Comparison of ENCODE assay signal across 1 cellular context in the genomic region with DNA sequence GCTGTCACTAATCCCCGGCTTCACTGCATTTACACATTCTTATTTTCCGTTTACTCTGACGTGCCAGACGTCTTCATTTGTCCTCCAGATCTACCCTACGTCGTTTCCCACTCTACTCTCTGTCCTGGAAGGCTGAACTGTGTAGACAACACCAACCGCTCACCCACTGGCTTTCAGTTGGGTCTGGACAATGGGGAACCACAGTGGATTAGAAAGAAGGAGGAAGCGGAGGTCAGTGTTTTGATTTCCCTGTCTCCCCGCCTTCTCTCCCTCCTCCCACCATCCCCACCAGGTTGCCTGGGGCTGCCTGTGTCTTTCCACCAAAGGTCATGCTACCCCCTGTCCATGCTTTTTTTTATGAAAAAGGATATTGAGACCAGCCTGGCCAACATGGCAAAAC.
TF ChIP-seq lines count a peak whose summit lies in the region.

No MANE protein-coding gene starts in this region.

TF ChIP-seq in GM23338, 12 proteins besides CTCF, POLR2A, EP300 and RAD21 (continued from another document):
- TF ChIP-seq, protein P1, sequence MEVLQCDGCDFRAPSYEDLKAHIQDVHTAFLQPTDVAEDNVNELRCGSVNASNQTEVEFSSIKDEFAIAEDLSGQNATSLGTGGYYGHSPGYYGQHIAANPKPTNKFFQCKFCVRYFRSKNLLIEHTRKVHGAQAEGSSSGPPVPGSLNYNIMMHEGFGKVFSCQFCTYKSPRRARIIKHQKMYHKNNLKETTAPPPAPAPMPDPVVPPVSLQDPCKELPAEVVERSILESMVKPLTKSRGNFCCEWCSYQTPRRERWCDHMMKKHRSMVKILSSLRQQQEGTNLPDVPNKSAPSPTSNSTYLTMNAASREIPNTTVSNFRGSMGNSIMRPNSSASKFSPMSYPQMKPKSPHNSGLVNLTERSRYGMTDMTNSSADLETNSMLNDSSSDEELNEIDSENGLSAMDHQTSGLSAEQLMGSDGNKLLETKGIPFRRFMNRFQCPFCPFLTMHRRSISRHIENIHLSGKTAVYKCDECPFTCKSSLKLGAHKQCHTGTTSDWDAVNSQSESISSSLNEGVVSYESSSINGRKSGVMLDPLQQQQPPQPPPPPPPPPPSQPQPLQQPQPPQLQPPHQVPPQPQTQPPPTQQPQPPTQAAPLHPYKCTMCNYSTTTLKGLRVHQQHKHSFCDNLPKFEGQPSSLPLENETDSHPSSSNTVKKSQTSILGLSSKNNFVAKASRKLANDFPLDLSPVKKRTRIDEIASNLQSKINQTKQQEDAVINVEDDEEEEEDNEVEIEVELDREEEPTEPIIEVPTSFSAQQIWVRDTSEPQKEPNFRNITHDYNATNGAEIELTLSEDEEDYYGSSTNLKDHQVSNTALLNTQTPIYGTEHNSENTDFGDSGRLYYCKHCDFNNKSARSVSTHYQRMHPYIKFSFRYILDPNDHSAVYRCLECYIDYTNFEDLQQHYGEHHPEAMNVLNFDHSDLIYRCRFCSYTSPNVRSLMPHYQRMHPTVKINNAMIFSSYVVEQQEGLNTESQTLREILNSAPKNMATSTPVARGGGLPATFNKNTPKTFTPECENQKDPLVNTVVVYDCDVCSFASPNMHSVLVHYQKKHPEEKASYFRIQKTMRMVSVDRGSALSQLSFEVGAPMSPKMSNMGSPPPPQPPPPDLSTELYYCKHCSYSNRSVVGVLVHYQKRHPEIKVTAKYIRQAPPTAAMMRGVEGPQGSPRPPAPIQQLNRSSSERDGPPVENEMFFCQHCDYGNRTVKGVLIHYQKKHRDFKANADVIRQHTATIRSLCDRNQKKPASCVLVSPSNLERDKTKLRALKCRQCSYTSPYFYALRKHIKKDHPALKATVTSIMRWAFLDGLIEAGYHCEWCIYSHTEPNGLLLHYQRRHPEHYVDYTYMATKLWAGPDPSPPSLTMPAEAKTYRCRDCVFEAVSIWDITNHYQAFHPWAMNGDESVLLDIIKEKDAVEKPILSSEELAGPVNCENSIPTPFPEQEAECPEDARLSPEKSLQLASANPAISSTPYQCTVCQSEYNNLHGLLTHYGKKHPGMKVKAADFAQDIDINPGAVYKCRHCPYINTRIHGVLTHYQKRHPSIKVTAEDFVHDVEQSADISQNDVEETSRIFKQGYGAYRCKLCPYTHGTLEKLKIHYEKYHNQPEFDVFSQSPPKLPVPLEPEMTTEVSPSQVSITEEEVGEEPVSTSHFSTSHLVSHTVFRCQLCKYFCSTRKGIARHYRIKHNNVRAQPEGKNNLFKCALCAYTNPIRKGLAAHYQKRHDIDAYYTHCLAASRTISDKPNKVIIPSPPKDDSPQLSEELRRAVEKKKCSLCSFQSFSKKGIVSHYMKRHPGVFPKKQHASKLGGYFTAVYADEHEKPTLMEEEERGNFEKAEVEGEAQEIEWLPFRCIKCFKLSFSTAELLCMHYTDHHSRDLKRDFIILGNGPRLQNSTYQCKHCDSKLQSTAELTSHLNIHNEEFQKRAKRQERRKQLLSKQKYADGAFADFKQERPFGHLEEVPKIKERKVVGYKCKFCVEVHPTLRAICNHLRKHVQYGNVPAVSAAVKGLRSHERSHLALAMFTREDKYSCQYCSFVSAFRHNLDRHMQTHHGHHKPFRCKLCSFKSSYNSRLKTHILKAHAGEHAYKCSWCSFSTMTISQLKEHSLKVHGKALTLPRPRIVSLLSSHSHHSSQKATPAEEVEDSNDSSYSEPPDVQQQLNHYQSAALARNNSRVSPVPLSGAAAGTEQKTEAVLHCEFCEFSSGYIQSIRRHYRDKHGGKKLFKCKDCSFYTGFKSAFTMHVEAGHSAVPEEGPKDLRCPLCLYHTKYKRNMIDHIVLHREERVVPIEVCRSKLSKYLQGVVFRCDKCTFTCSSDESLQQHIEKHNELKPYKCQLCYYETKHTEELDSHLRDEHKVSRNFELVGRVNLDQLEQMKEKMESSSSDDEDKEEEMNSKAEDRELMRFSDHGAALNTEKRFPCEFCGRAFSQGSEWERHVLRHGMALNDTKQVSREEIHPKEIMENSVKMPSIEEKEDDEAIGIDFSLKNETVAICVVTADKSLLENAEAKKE (CRISPR knock-in tag; IDR thresholded peaks at IDR 0.05), result no peak
- TF ChIP-seq ZNF114 (CRISPR knock-in tag; IDR thresholded peaks at IDR 0.05) (no peak), STAT1 (IDR thresholded peaks at IDR 0.05; ENCODE audit: unreplicated experiment) (no peak)
- TF ChIP-seq, protein P2, sequence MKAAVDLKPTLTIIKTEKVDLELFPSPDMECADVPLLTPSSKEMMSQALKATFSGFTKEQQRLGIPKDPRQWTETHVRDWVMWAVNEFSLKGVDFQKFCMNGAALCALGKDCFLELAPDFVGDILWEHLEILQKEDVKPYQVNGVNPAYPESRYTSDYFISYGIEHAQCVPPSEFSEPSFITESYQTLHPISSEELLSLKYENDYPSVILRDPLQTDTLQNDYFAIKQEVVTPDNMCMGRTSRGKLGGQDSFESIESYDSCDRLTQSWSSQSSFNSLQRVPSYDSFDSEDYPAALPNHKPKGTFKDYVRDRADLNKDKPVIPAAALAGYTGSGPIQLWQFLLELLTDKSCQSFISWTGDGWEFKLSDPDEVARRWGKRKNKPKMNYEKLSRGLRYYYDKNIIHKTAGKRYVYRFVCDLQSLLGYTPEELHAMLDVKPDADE (IDR thresholded peaks at IDR 0.05), result no peak
